34 cellular contexts compared by ENCODE assay signal in genomic region chr11:17608830-17609229, GRCh38.
"Had no signal": no experiment of that assay in that cellular context is flagged by ENCODE, and none has a peak within 500 bp of the region (broad histone marks: within the 10 kb centered on the region; RNA-seq: fewer than 3 reads in every experiment).

No MANE protein-coding gene starts in this region.

- H3K27ac Mint-ChIP-seq: activated CD4-positive, alpha-beta memory T cell treated with anti-CD3 and anti-CD28 coated beads, Interleukin-2, amount 10 ng/mL, durations not matched to agents 7 days and 5 days; activated naive CD4-positive, alpha-beta T cell treated with anti-CD3 and anti-CD28 coated beads, Interleukin-2, amount 50 U/mL, for 24 hours; activated naive CD8-positive, alpha-beta T cell treated with anti-CD3 and anti-CD28 coated beads, Interleukin-2, amount 10 ng/mL, durations not matched to agents 7 days and 5 days; T-cell; T-helper 17 cell had no signal

- ATAC-seq: PC-3, Right ventricle myocardium inferior, SK-N-SH treated with all-trans-retinoic acid at 6 μM for 48 hours, T-cell, T-helper 17 cell had no signal

- H3K36me3 Mint-ChIP-seq: activated naive CD4-positive, alpha-beta T cell treated with anti-CD3 and anti-CD28 coated beads, Interleukin-2, amount 50 U/mL, for 24 hours; activated naive CD8-positive, alpha-beta T cell treated with anti-CD3 and anti-CD28 coated beads, Interleukin-2, amount 10 ng/mL, durations not matched to agents 7 days and 5 days; T-cell had no signal

- H3K4me2 ChIP-seq: KMS-11 had no signal

- H3K36me3 ChIP-seq: ascending aorta, cardiac muscle cell, WERI-Rb-1 had no signal

- H3K4me3 Mint-ChIP-seq: activated CD4-positive, alpha-beta memory T cell treated with anti-CD3 and anti-CD28 coated beads, Interleukin-2, amount 10 ng/mL, durations not matched to agents 7 days and 5 days; activated naive CD4-positive, alpha-beta T cell treated with anti-CD3 and anti-CD28 coated beads, Interleukin-2, amount 50 U/mL, for 24 hours; activated naive CD8-positive, alpha-beta T cell treated with anti-CD3 and anti-CD28 coated beads, Interleukin-2, amount 10 ng/mL, durations not matched to agents 7 days and 5 days; central memory CD8-positive, alpha-beta T cell; T-cell; T-helper 17 cell had no signal

- H3K9me3 Mint-ChIP-seq: activated CD4-positive, alpha-beta memory T cell treated with anti-CD3 and anti-CD28 coated beads, Interleukin-2, amount 10 ng/mL, durations not matched to agents 7 days and 5 days; activated naive CD4-positive, alpha-beta T cell treated with anti-CD3 and anti-CD28 coated beads, Interleukin-2, amount 50 U/mL, for 24 hours; activated naive CD8-positive, alpha-beta T cell treated with anti-CD3 and anti-CD28 coated beads, Interleukin-2, amount 10 ng/mL, durations not matched to agents 7 days and 5 days; central memory CD8-positive, alpha-beta T cell; T-cell had no signal

- H3K27me3 ChIP-seq: ascending aorta, cardiac muscle cell had no signal

- H3K27ac ChIP-seq: ascending aorta, cardiac muscle cell, KMS-11, RWPE1, WERI-Rb-1 had no signal

- H3K9me3 ChIP-seq: ascending aorta had no signal

- H3K4me3 ChIP-seq: ascending aorta, cardiac muscle cell had no signal

- DNase-seq: activated CD4-positive, alpha-beta memory T cell treated with anti-CD3 and anti-CD28 coated beads, Interleukin-2, amount 10 ng/mL, durations not matched to agents 7 days and 5 days; activated CD4-positive, CD25-positive, alpha-beta regulatory T cell; activated CD8-positive, alpha-beta memory T cell treated with anti-CD3 and anti-CD28 coated beads, Interleukin-2, amount 50 U/mL, for 48 hours; activated gamma-delta T cell; activated naive CD4-positive, alpha-beta T cell treated with Interleukin-2 at 50 U/mL for 16 hours; activated naive CD8-positive, alpha-beta T cell treated with anti-CD3 and anti-CD28 coated beads, Interleukin-2, amount 10 ng/mL, durations not matched to agents 7 days and 5 days; activated T-cell treated with anti-CD3 and anti-CD28 coated beads, Interleukin-2, amount 50 U/mL, for 48 hours; amygdala; MM.1S; MV-4-11; NCI-H1092; NCI-H1436 treated with DMSO at 0.1 percent for 48 hours; NCI-H187; NCI-H2029 treated with DMSO at 0.1 percent for 48 hours; NCI-H2107; NCI-H2171; NCI-H510A; NCI-H526; NCI-H748 treated with DMSO at 0.1 percent for 48 hours; NK-92 treated with Interleukin-12 subunit alpha and Interleukin-12 subunit beta, amount 100 ng/mL, for 24 hours; PC-3; SIG-M5; T-cell; T-helper 17 cell; T1000; WERI-Rb-1 had no signal

- H3K27me3 Mint-ChIP-seq: activated CD4-positive, alpha-beta memory T cell treated with anti-CD3 and anti-CD28 coated beads, Interleukin-2, amount 10 ng/mL, durations not matched to agents 7 days and 5 days; activated naive CD8-positive, alpha-beta T cell treated with anti-CD3 and anti-CD28 coated beads, Interleukin-2, amount 10 ng/mL, durations not matched to agents 7 days and 5 days had no signal

- H3K4me1 Mint-ChIP-seq: activated CD4-positive, alpha-beta memory T cell treated with anti-CD3 and anti-CD28 coated beads, Interleukin-2, amount 10 ng/mL, durations not matched to agents 7 days and 5 days; activated naive CD4-positive, alpha-beta T cell treated with anti-CD3 and anti-CD28 coated beads, Interleukin-2, amount 50 U/mL, for 24 hours; activated naive CD8-positive, alpha-beta T cell treated with anti-CD3 and anti-CD28 coated beads, Interleukin-2, amount 10 ng/mL, durations not matched to agents 7 days and 5 days; central memory CD8-positive, alpha-beta T cell; T-cell had no signal

- H3K9ac ChIP-seq: KMS-11 had no signal

- H3K4me1 ChIP-seq: ascending aorta had no signal
